Comparison of ENCODE assay signal across 1 cellular context in the genomic region with DNA sequence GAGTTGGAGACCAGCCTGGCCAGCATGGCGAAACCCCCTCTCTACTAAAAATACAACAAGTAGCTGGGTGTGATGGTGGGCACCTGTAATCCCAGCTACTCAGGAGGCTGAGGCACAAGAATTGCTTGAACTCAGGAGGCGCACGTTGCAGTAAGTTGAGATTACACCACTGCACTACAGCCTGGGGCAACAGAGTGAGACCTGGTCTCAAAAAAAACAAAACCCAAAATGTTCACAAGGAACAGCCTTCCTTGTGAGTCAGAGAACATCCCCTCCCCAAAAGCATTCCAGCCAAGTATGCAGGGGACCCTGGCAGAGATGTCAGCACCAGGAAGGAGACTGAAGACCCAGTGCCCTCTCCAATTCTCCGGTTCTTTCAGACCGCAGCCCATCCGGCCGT.
TF ChIP-seq lines count a peak whose summit lies in the region.

No MANE protein-coding gene starts in this region.

TF ChIP-seq in GM23338, 12 proteins besides CTCF, POLR2A, EP300 and RAD21 (continued from another document):
- TF ChIP-seq, protein P1, sequence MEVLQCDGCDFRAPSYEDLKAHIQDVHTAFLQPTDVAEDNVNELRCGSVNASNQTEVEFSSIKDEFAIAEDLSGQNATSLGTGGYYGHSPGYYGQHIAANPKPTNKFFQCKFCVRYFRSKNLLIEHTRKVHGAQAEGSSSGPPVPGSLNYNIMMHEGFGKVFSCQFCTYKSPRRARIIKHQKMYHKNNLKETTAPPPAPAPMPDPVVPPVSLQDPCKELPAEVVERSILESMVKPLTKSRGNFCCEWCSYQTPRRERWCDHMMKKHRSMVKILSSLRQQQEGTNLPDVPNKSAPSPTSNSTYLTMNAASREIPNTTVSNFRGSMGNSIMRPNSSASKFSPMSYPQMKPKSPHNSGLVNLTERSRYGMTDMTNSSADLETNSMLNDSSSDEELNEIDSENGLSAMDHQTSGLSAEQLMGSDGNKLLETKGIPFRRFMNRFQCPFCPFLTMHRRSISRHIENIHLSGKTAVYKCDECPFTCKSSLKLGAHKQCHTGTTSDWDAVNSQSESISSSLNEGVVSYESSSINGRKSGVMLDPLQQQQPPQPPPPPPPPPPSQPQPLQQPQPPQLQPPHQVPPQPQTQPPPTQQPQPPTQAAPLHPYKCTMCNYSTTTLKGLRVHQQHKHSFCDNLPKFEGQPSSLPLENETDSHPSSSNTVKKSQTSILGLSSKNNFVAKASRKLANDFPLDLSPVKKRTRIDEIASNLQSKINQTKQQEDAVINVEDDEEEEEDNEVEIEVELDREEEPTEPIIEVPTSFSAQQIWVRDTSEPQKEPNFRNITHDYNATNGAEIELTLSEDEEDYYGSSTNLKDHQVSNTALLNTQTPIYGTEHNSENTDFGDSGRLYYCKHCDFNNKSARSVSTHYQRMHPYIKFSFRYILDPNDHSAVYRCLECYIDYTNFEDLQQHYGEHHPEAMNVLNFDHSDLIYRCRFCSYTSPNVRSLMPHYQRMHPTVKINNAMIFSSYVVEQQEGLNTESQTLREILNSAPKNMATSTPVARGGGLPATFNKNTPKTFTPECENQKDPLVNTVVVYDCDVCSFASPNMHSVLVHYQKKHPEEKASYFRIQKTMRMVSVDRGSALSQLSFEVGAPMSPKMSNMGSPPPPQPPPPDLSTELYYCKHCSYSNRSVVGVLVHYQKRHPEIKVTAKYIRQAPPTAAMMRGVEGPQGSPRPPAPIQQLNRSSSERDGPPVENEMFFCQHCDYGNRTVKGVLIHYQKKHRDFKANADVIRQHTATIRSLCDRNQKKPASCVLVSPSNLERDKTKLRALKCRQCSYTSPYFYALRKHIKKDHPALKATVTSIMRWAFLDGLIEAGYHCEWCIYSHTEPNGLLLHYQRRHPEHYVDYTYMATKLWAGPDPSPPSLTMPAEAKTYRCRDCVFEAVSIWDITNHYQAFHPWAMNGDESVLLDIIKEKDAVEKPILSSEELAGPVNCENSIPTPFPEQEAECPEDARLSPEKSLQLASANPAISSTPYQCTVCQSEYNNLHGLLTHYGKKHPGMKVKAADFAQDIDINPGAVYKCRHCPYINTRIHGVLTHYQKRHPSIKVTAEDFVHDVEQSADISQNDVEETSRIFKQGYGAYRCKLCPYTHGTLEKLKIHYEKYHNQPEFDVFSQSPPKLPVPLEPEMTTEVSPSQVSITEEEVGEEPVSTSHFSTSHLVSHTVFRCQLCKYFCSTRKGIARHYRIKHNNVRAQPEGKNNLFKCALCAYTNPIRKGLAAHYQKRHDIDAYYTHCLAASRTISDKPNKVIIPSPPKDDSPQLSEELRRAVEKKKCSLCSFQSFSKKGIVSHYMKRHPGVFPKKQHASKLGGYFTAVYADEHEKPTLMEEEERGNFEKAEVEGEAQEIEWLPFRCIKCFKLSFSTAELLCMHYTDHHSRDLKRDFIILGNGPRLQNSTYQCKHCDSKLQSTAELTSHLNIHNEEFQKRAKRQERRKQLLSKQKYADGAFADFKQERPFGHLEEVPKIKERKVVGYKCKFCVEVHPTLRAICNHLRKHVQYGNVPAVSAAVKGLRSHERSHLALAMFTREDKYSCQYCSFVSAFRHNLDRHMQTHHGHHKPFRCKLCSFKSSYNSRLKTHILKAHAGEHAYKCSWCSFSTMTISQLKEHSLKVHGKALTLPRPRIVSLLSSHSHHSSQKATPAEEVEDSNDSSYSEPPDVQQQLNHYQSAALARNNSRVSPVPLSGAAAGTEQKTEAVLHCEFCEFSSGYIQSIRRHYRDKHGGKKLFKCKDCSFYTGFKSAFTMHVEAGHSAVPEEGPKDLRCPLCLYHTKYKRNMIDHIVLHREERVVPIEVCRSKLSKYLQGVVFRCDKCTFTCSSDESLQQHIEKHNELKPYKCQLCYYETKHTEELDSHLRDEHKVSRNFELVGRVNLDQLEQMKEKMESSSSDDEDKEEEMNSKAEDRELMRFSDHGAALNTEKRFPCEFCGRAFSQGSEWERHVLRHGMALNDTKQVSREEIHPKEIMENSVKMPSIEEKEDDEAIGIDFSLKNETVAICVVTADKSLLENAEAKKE (CRISPR knock-in tag; IDR thresholded peaks at IDR 0.05): no peak
- TF ChIP-seq EZH2phosphoT487 (IDR thresholded peaks at IDR 0.05; ENCODE audit: unreplicated experiment) (no peak), ZNF114 (CRISPR knock-in tag; IDR thresholded peaks at IDR 0.05) (no peak), EZH2 (IDR thresholded peaks at IDR 0.05; ENCODE audit: low read depth, unreplicated experiment) (no peak), ZNF331 (CRISPR knock-in tag; IDR thresholded peaks at IDR 0.05; ENCODE audit: low read depth) (no peak), STAT1 (IDR thresholded peaks at IDR 0.05; ENCODE audit: unreplicated experiment) (no peak), JUNB (IDR thresholded peaks at IDR 0.05; ENCODE audit: unreplicated experiment) (no peak)
